In genomic region chr20:32685541-32686529, GRCh38 we compare ENCODE assay signal across 8 cellular contexts. TPM values are rescaled to one million over a fixed set of nuclear protein-coding genes. Genes with fewer than 3 reads are reported as not detected.
DNase-seq lines count a peak whose midpoint lies in the region; FAIRE-seq and TF ChIP-seq lines count a peak whose summit lies in the region.

No MANE protein-coding gene starts in this region.

- no peak overlapping the region for H3K4me3 ChIP-seq in AG04450 (ENCODE audit: low read depth, low read length)
- peak overlapping the region; percentile 58 for H3K4me3 ChIP-seq in adipocyte (ENCODE audit: low read length)

- peak overlapping the region; percentile 62 for H3K9ac ChIP-seq in adipocyte (ENCODE audit: low read length)

- peak; percentile 81 for DNase-seq in AG04450 (ENCODE audit: low read depth, low spot score)
- peak; percentile 54 for DNase-seq in HTR-8/SVneo (ENCODE audit: insufficient read length, low spot score)
- peak; percentile 96 for DNase-seq in adipocyte (ENCODE audit: low read depth)
- peak; percentile 97 for DNase-seq in iris pigment epithelial cell (ENCODE audit: low read depth)
- DNase-seq in iPS-NIHi11 (ENCODE audit: low spot score) = no peak
- no peak for DNase-seq in GM10248 (ENCODE audit: extremely low spot score)
- no peak for DNase-seq in NCI-H1436 (lab: John Stamatoyannopoulos, UW)
- DNase-seq in activated T-cell treated with anti-CD3 and anti-CD28 coated beads, Interleukin-2, amount 50 U/mL, for 24 hours = no peak

- H3K27me3 ChIP-seq in AG04450 (ENCODE audit: control insufficient read depth, insufficient read depth, low read length) (no peaks in the 10 kb centered on the region), adipocyte (replicated peaks; ENCODE audit: control insufficient read depth, insufficient read depth, low read length) (no peaks in the 10 kb centered on the region)

- H3K36me3 Mint-ChIP-seq in activated T-cell treated with anti-CD3 and anti-CD28 coated beads, Interleukin-2, amount 50 U/mL, for 24 hours (ENCODE audit: low read depth) = no peaks in the 10 kb centered on the region

- CTCF ChIA-PET in AG04450 (lab: Charles Lee) (interaction anchor here (0.6 to 1.2 kb wide), 3 partner anchors 12 to 93 kb away, joined by 3 to 4 read pairs (median 3); partner anchors contain the start of gene C20orf203), GM10248 (lab: Yijun Ruan, JAX) (interaction anchor here (4.0 kb wide), 1 partner anchor 12 kb away, joined by 15 read pairs; the partner anchor contains the start of gene C20orf203)

- no peak for FAIRE-seq in HTR-8/SVneo (lab: Jason Lieb, UNC)

- H3K9me3 ChIP-seq in AG04450 (ENCODE audit: control insufficient read depth, insufficient read depth, low read length) (no peaks in the 10 kb centered on the region), adipocyte (ENCODE audit: control insufficient read depth, low read length) (no peaks in the 10 kb centered on the region)

- no peak for TF ChIP-seq CTCF in AG04450 (IDR thresholded peaks at IDR 0.05; ENCODE audit: low read depth, low read length)
- no peak for TF ChIP-seq CTCF in GM10248 (IDR thresholded peaks at IDR 0.05; ENCODE audit: control extremely low read depth, extremely low read depth, low read depth, missing control alignments)

- no peak overlapping the region for H3K4me3 Mint-ChIP-seq in activated T-cell treated with anti-CD3 and anti-CD28 coated beads, Interleukin-2, amount 50 U/mL, for 24 hours

- H3K27ac ChIP-seq in AG04450 (ENCODE audit: low read depth, low read length) = peak overlapping the region; percentile 87

- no peaks in the 10 kb centered on the region for H3K27me3 Mint-ChIP-seq in activated T-cell treated with anti-CD3 and anti-CD28 coated beads, Interleukin-2, amount 50 U/mL, for 24 hours

- POLR2A ChIA-PET in AG04450 (lab: Yijun Ruan, JAX) = interaction anchor here (0.7 to 0.9 kb wide), 2 partner anchors 18 to 52 kb away, joined by 3 to 6 read pairs; no protein-coding TSS in a partner anchor
- POLR2A ChIA-PET in GM10248 (lab: Yijun Ruan, JAX) = interaction anchor here (0.6 kb wide), 1 partner anchor 31 kb away, joined by 4 read pairs; no protein-coding TSS in a partner anchor

- H3K4me1 Mint-ChIP-seq in activated T-cell treated with anti-CD3 and anti-CD28 coated beads, Interleukin-2, amount 50 U/mL, for 24 hours (ENCODE audit: low read depth) = peaks cover 9% of the 10 kb centered on the region

- no peak overlapping the region for H3K27ac Mint-ChIP-seq in activated T-cell treated with anti-CD3 and anti-CD28 coated beads, Interleukin-2, amount 50 U/mL, for 24 hours

- H3K9me3 Mint-ChIP-seq in activated T-cell treated with anti-CD3 and anti-CD28 coated beads, Interleukin-2, amount 50 U/mL, for 24 hours = no peaks in the 10 kb centered on the region

- peaks cover 16% of the 10 kb centered on the region for H3K4me1 ChIP-seq in adipocyte (ENCODE audit: control insufficient read depth, insufficient read depth, low read length)

- no peaks in the 10 kb centered on the region for H3K36me3 ChIP-seq in adipocyte (ENCODE audit: control insufficient read depth, insufficient read depth, low read length, severe bottlenecking)

RNA-seq across cellular contexts. Expression of gene C20orf203, which starts 12.1 kb away (rescaled TPM):
- polyA plus RNA-seq in AG04450 (2011; rRNA removed) = not detected in 2 replicates
- polyA minus RNA-seq in AG04450 (2011; rRNA and poly(A)+ RNA removed) = 0.04 TPM in 1 of 2 replicates, not detected in the other

RNA-seq across cellular contexts. Expression of gene COMMD7, which starts 57.4 kb away (rescaled TPM):
- polyA plus RNA-seq in AG04450 (2011; rRNA removed) = 84.8 and 88.1 TPM in 2 replicates
- polyA minus RNA-seq in AG04450 (2011; rRNA and poly(A)+ RNA removed) = 24.8 and 29.1 TPM in 2 replicates

Comparison
In these comparisons a context has a peak if more than half of its experiments do, and no peak if none do; other contexts are left out.
1. DNase-seq: peak in AG04450 (single experiment), HTR-8/SVneo (single experiment), adipocyte (single experiment) and iris pigment epithelial cell (single experiment); none in iPS-NIHi11 (single experiment), GM10248 (single experiment), NCI-H1436 (single experiment) and activated T-cell treated with anti-CD3 and anti-CD28 coated beads, Interleukin-2, amount 50 U/mL, for 24 hours (single experiment).